ENCODE assay signal across 8 cellular contexts in genomic region chr17:59521465-59522126, GRCh38. TPM values are rescaled to one million over a fixed set of nuclear protein-coding genes. Genes with fewer than 3 reads are reported as not detected.
DNase-seq lines count a peak whose midpoint lies in the region; ATAC-seq, FAIRE-seq and TF ChIP-seq lines count a peak whose summit lies in the region.

No MANE protein-coding gene starts in this region.

- H3K27me3 Mint-ChIP-seq in progenitor cell of endocrine pancreas = no peaks in the 10 kb centered on the region

- no peaks in the 10 kb centered on the region for H3K9me3 Mint-ChIP-seq in progenitor cell of endocrine pancreas (ENCODE audit: low read depth)

- H3K36me3 Mint-ChIP-seq in progenitor cell of endocrine pancreas (ENCODE audit: insufficient read depth) = no peaks in the 10 kb centered on the region

- peak; percentile 79 for TF ChIP-seq RAD21 in Ishikawa (IDR thresholded peaks at IDR 0.05; ENCODE audit: low read depth)

- ATAC-seq in GM18867 (IDR thresholded peaks at IDR 0.05; ENCODE audit: unreplicated experiment) = no peak

- H3K4me1 Mint-ChIP-seq in progenitor cell of endocrine pancreas (ENCODE audit: low read depth) = peaks cover 2% of the 10 kb centered on the region

- DNase-seq in D341Med (ENCODE audit: low spot score) (peak; percentile 93), SK-N-DZ (ENCODE audit: low spot score) (peak; percentile 82), globus pallidus (ENCODE audit: low spot score) (peak; percentile 37), progenitor cell of endocrine pancreas (ENCODE audit: low spot score, unreplicated experiment) (peak; percentile 54), urothelium cell line (ENCODE audit: low spot score) (peak; percentile 97)
- DNase-seq in activated naive CD4-positive, alpha-beta T cell (lab: John Stamatoyannopoulos, UW) = peak in 3 of 4 experiments; percentile 7 to 40 (median 28)

- peak; percentile 97 for FAIRE-seq in urothelium cell line (lab: Jason Lieb, UNC)

- no peak overlapping the region for H3K4me3 Mint-ChIP-seq in progenitor cell of endocrine pancreas (ENCODE audit: low read depth)

- TF ChIP-seq CTCF in progenitor cell of endocrine pancreas (IDR thresholded peaks at IDR 0.05; ENCODE audit: unreplicated experiment) = peak; percentile 85

- peak overlapping the region; percentile 44 for H3K27ac Mint-ChIP-seq in progenitor cell of endocrine pancreas

- no peak for TF ChIP-seq EP300 in Ishikawa (IDR thresholded peaks at IDR 0.05; ENCODE audit: borderline replicate concordance)

TF ChIP-seq in Ishikawa, 13 proteins besides CTCF, POLR2A, EP300 and RAD21:
- no peak for TF ChIP-seq USF1 (IDR thresholded peaks at IDR 0.05)
- TF ChIP-seq FOXM1 (IDR thresholded peaks at IDR 0.05; ENCODE audit: borderline replicate concordance, low read depth) = no peak
- no peak for TF ChIP-seq TCF12 (IDR thresholded peaks at IDR 0.05; ENCODE audit: low read depth)
- TF ChIP-seq YY1 (IDR thresholded peaks at IDR 0.05; ENCODE audit: low read depth) = no peak
- no peak for TF ChIP-seq CEBPB (IDR thresholded peaks at IDR 0.05)
- TF ChIP-seq EGR1 (IDR thresholded peaks at IDR 0.05) = no peak
TF ChIP-seq in Ishikawa: peak in this region for 0.

RNA-seq across cellular contexts. Expression of gene DHX40, which starts 43.8 kb away (rescaled TPM):
- 117 and 131 TPM in 2 replicates for polyA plus RNA-seq in SK-N-DZ (2014; cell fraction: cytosol; rRNA removed)
- 62.9 and 76.6 TPM in 2 replicates for polyA plus RNA-seq in SK-N-DZ (2014; cell fraction: nucleus; rRNA removed)
- 67.9 and 69.7 TPM in 2 replicates for total RNA-seq in progenitor cell of endocrine pancreas

Comparison
In these comparisons a context has a peak if more than half of its experiments do, and no peak if none do; other contexts are left out.
1. DNase-seq: peak in every context shown above with its lines; median percentile 97 in urothelium cell line; 93 in D341Med; 82 in SK-N-DZ; 54 in progenitor cell of endocrine pancreas; 37 in globus pallidus; 28 in activated naive CD4-positive, alpha-beta T cell.